12 cellular contexts compared by ENCODE assay signal in the genomic region with DNA sequence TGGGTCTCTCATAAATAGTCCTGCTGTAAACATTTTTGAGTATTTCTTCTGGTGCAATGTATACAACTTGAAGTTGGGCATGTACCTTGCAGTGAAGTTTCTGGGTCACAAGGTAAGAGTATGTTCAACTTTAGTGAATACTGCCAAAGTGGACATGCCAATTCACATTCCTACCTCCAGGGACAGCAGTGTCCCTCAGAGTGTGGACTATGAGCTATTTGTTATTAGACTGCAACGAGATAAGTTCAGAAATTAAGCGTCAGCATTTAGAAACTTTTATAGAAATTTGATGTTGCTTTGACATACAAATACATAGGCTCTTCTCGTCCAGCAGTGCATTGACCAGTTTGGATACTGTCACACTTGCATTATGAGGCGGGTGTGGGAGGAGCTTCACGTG. TPM values are rescaled to one million over a fixed set of nuclear protein-coding genes. Genes with fewer than 3 reads are reported as not detected.
DNase-seq lines count a peak whose midpoint lies in the region; ATAC-seq and TF ChIP-seq lines count a peak whose summit lies in the region.
"Had no signal": no experiment of that assay in that cellular context is flagged by ENCODE, and none has a peak within 500 bp of the region (broad histone marks: within the 10 kb centered on the region; RNA-seq: fewer than 3 reads in every experiment).

No MANE protein-coding gene starts in this region.

- H3K4me1 ChIP-seq in MM.1S (ENCODE audit: low read length) (peaks cover 13% of the 10 kb centered on the region; the same call in 1 of the 2 replicates), ovary (ENCODE audit: insufficient read depth) (peaks cover 2% of the 10 kb centered on the region)
- H3K4me1 ChIP-seq: SJSA1 had no signal

- H2AFZ ChIP-seq in MM.1S (ENCODE audit: low read length), result no peak overlapping the region
- H2AFZ ChIP-seq: GM23248 had no signal

- no peak overlapping the region for H3K9ac ChIP-seq in MM.1S (ENCODE audit: low read length)
- H3K9ac ChIP-seq: GM23248 had no signal

- H3K4me1 Mint-ChIP-seq in endothelial cell (ENCODE audit: unreplicated experiment), result peaks cover 7% of the 10 kb centered on the region

- H3K27ac ChIP-seq in MM.1S (ENCODE audit: low read length), result no peak overlapping the region
- no peak overlapping the region for H3K27ac ChIP-seq in ovary
- H3K27ac ChIP-seq: GM23248, SJSA1 had no signal

- 54 to 79% (median 55%) methylated on average over 5 of the region's 5 CpGs for WGBS in ovary, 3 donors

- TF ChIP-seq EP300 in ovary (IDR thresholded peaks at IDR 0.05), result no peak

- H3K36me3 ChIP-seq in MM.1S (replicated peaks; ENCODE audit: insufficient read depth, low read length), result no peaks in the 10 kb centered on the region
- no peaks in the 10 kb centered on the region for H3K36me3 ChIP-seq in ovary
- H3K36me3 ChIP-seq: SJSA1 had no signal

- no peaks in the 10 kb centered on the region for H3K36me3 Mint-ChIP-seq in endothelial cell (ENCODE audit: low read depth, unreplicated experiment)

- H3K27me3 Mint-ChIP-seq in endothelial cell (ENCODE audit: unreplicated experiment), result peaks cover 1% of the 10 kb centered on the region

- no peak for TF ChIP-seq POLR2A in ovary (IDR thresholded peaks at IDR 0.05)

- no peaks in the 10 kb centered on the region for H3K9me2 ChIP-seq in MM.1S (replicated peaks; ENCODE audit: insufficient read depth, low read length)

- no peaks in the 10 kb centered on the region for H3K9me3 ChIP-seq in MM.1S (replicated peaks; ENCODE audit: insufficient read depth, low read length)
- H3K9me3 ChIP-seq in ovary, result no peaks in the 10 kb centered on the region
- H3K9me3 ChIP-seq: SJSA1 had no signal

- H3F3A ChIP-seq in MM.1S (ENCODE audit: insufficient read depth, low read length), result no peaks in the 10 kb centered on the region

- DNase-seq in COLO829 (ENCODE audit: low spot score), result peak; percentile 51
- DNase-seq in MM.1S, result peak; percentile 7
- DNase-seq in endothelial cell (ENCODE audit: low spot score), result no peak
- DNase-seq in ovary, result peak in 1 of 5 donors; percentile 32
- DNase-seq in NCI-H524 treated with DMSO at 0.1 percent for 48 hours (lab: John Stamatoyannopoulos, UW), result no peak
- DNase-seq in NCI-H2227 treated with DMSO at 0.1 percent for 48 hours (lab: John Stamatoyannopoulos, UW), result no peak
- no peak for DNase-seq in NCI-H2029 (lab: John Stamatoyannopoulos, UW)
- DNase-seq: GM23248, KG1 had no signal

- no peak overlapping the region for H3K4me3 Mint-ChIP-seq in endothelial cell (ENCODE audit: unreplicated experiment)
- H3K4me3 Mint-ChIP-seq: activated T-helper 1 cell treated with anti-CD3 and anti-CD28 coated beads, Interleukin-12 subunit alpha, Interleukin-12 subunit beta, Interleukin-2, Interleukin-4 antibody, amounts not matched to agents 30 ng/mL and 10 ng/mL and 1 ng/mL, durations not matched to agents 14 hours and 24 hours and 36 hours had no signal

- H3K27ac Mint-ChIP-seq in endothelial cell (ENCODE audit: unreplicated experiment), result no peak overlapping the region
- H3K27ac Mint-ChIP-seq: activated T-helper 1 cell treated with anti-CD3 and anti-CD28 coated beads, Interleukin-12 subunit alpha, Interleukin-12 subunit beta, Interleukin-2, Interleukin-4 antibody, amounts not matched to agents 30 ng/mL and 10 ng/mL and 1 ng/mL, durations not matched to agents 14 hours and 24 hours and 36 hours had no signal

- H3K27me3 ChIP-seq in MM.1S (replicated peaks; ENCODE audit: insufficient read depth, low read length), result no peaks in the 10 kb centered on the region
- no peaks in the 10 kb centered on the region for H3K27me3 ChIP-seq in ovary
- H3K27me3 ChIP-seq: SJSA1 had no signal

- H3K4me2 ChIP-seq in MM.1S (ENCODE audit: low read depth, low read length), result no peak overlapping the region

- no peaks in the 10 kb centered on the region for H3K79me2 ChIP-seq in MM.1S (ENCODE audit: low read length)

- TF ChIP-seq CTCF in MM.1S (IDR thresholded peaks at IDR 0.05; ENCODE audit: low read length), result peak; percentile 30
- TF ChIP-seq CTCF in endothelial cell (IDR thresholded peaks at IDR 0.05; ENCODE audit: unreplicated experiment), result peak; percentile 88
- peak; percentile 36 to 52 (median 47) for TF ChIP-seq CTCF in ovary (IDR thresholded peaks at IDR 0.05)

- intact Hi-C loops in ovary (cut with DNase I), result loop anchor here in 1 of 4 donors (5.0 to 10.0 kb wide), 2 partner anchors 502 to 980 kb away; no protein-coding TSS in a partner anchor

- no peaks in the 10 kb centered on the region for H3K9me3 Mint-ChIP-seq in endothelial cell (ENCODE audit: unreplicated experiment)
- H3K9me3 Mint-ChIP-seq: activated T-helper 1 cell treated with anti-CD3 and anti-CD28 coated beads, Interleukin-12 subunit alpha, Interleukin-12 subunit beta, Interleukin-2, Interleukin-4 antibody, amounts not matched to agents 30 ng/mL and 10 ng/mL and 1 ng/mL, durations not matched to agents 14 hours and 24 hours and 36 hours had no signal

- H3K4me3 ChIP-seq in MM.1S (ENCODE audit: low read length), result no peak overlapping the region
- no peak overlapping the region for H3K4me3 ChIP-seq in ovary
- H3K4me3 ChIP-seq: GM23248, SJSA1 had no signal

- H4K20me1 ChIP-seq in MM.1S (ENCODE audit: insufficient read depth, low read length), result no peaks in the 10 kb centered on the region

- ATAC-seq in HG03442 (IDR thresholded peaks at IDR 0.05; ENCODE audit: unreplicated experiment), result no peak

RNA-seq across cellular contexts. Expression of a gene that starts 7.2 kb away (rescaled TPM):
- 24.8 TPM for total RNA-seq in endothelial cell (ENCODE audit: unreplicated experiment)
- total RNA-seq in ovary, result 10 to 100 TPM in 2 of 7 donors, 1 to 10 TPM in 5; 4.6 to 22.7 (median 7.4) TPM
- polyA plus RNA-seq in ovary, result 10 to 100 TPM; 16.1 to 22.2 TPM

Comparison
In these comparisons a context has a peak if more than half of its experiments do, and no peak if none do; other contexts are left out.
1. DNase-seq: peak in COLO829 (single experiment) and MM.1S (single experiment); none in endothelial cell (single experiment), NCI-H524 treated with DMSO at 0.1 percent for 48 hours (single experiment), NCI-H2227 treated with DMSO at 0.1 percent for 48 hours (single experiment) and NCI-H2029 (single experiment).
2. CTCF ChIP-seq: peak in every context shown above with its lines; median percentile 88 in endothelial cell; 47 in ovary; 30 in MM.1S.